In the genomic region with DNA sequence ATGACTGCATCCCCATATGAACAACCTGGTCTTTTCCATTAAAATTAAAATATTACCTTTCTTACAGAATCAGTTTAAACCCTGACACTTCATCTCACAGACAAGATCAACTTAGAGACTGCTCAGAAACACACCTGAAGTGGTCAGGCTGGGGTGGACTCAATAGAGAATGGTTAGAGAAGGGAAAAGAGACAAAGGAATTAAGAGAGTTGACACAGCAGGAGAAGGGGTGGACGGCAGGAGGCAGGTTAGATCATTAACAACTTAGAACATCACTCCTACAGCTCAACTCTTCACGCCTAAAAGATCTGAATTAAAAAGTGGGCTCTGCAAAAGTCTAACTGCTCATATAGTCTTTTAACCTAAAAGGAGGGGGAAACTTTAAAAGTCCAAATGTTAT, we compare ENCODE assay signal across 27 cellular contexts.
"Had no signal": no experiment of that assay in that cellular context is flagged by ENCODE, and none has a peak within 500 bp of the region (broad histone marks: within the 10 kb centered on the region; RNA-seq: fewer than 3 reads in every experiment).

No MANE protein-coding gene starts in this region.

- H3K4me3 ChIP-seq: heart left ventricle, left lung, lower lobe of right lung, ovary, right atrium auricular region, right lobe of liver, smooth muscle cell, stomach, thoracic aorta, tibial artery, upper lobe of right lung had no signal

- H3K4me1 ChIP-seq: left lung, right lobe of liver, stomach, tibial artery had no signal

- ATAC-seq: heart left ventricle; left colon; left lung; lower lobe of right lung; naive thymus-derived CD8-positive, alpha-beta T cell; right lobe of liver; stimulated activated memory B cell treated with anti-CD40 and anti-IgM and Interleukin-4, amounts not matched to agents 10 μg/mL and 1 μg/mL and 100 μg/mL, for 72 hours; stimulated activated naive CD8-positive, alpha-beta T cell treated with anti-CD3 and anti-CD28 coated beads, Interleukin-15, Interleukin-2, amounts not matched to agents 100 U/mL and 50 U/mL, for 24 hours; upper lobe of right lung had no signal

- H3K27ac Mint-ChIP-seq: naive thymus-derived CD8-positive, alpha-beta T cell; progenitor cell of endocrine pancreas; stimulated activated memory B cell treated with anti-CD40 and anti-IgM and Interleukin-4, amounts not matched to agents 10 μg/mL and 1 μg/mL and 100 μg/mL, for 72 hours had no signal

- DNase-seq: heart left ventricle; hypothalamus; kidney glomerular epithelial cell; left colon; left lung; lower lobe of right lung; mammary epithelial cell; mesenchymal stem cell; naive thymus-derived CD8-positive, alpha-beta T cell; ovary; right lobe of liver; stimulated activated CD4-positive, alpha-beta T cell treated with anti-CD3 and anti-CD28 coated beads, Interleukin-1b, Interleukin-23, amount 100 ng/mL, for 48 hours; stimulated activated CD4-positive, alpha-beta T cell treated with anti-CD3 and anti-CD28 coated beads, Interleukin-2, amount 100 ng/mL, for 48 hours; stimulated activated CD4-positive, alpha-beta T cell treated with anti-CD3 and anti-CD28 coated beads, Interleukin-4, amount 100 ng/mL, for 4 hours; stimulated activated CD8-positive, alpha-beta memory T cell treated with anti-CD3 and anti-CD28 coated beads, Interleukin-4, amount 100 ng/mL, for 48 hours; stimulated activated naive CD8-positive, alpha-beta T cell treated with anti-CD3 and anti-CD28 coated beads, Interleukin-15, Interleukin-2, amounts not matched to agents 100 U/mL and 50 U/mL, for 24 hours; stomach; tibial artery; trophoblast cell; upper lobe of right lung had no signal

- H3K36me3 ChIP-seq: heart left ventricle, left lung, lower lobe of right lung, ovary, right atrium auricular region, right lobe of liver, stomach, thoracic aorta, tibial artery, upper lobe of right lung had no signal

- H3K9me3 ChIP-seq: heart left ventricle, left lung, lower lobe of right lung, ovary, right atrium auricular region, right lobe of liver, stomach, thoracic aorta, tibial artery, upper lobe of right lung had no signal

- H3K27ac ChIP-seq: heart left ventricle, left lung, lower lobe of right lung, ovary, right atrium auricular region, right lobe of liver, stomach, thoracic aorta, tibial artery, upper lobe of right lung had no signal

- H3K4me1 Mint-ChIP-seq: naive thymus-derived CD8-positive, alpha-beta T cell had no signal

- H3K4me2 ChIP-seq: smooth muscle cell had no signal

- H3K36me3 Mint-ChIP-seq: naive thymus-derived CD8-positive, alpha-beta T cell; stimulated activated memory B cell treated with anti-CD40 and anti-IgM and Interleukin-4, amounts not matched to agents 10 μg/mL and 1 μg/mL and 100 μg/mL, for 72 hours had no signal

- H3K27me3 Mint-ChIP-seq: progenitor cell of endocrine pancreas had no signal

- H3K4me3 Mint-ChIP-seq: naive thymus-derived CD8-positive, alpha-beta T cell; nephron; neural crest cell; stimulated activated memory B cell treated with anti-CD40 and anti-IgM and Interleukin-4, amounts not matched to agents 10 μg/mL and 1 μg/mL and 100 μg/mL, for 72 hours had no signal

- H3K27me3 ChIP-seq: heart left ventricle, left lung, ovary, right atrium auricular region, right lobe of liver, stomach, tibial artery, upper lobe of right lung had no signal
